ENCODE assay signal across 8 cellular contexts in the genomic region with DNA sequence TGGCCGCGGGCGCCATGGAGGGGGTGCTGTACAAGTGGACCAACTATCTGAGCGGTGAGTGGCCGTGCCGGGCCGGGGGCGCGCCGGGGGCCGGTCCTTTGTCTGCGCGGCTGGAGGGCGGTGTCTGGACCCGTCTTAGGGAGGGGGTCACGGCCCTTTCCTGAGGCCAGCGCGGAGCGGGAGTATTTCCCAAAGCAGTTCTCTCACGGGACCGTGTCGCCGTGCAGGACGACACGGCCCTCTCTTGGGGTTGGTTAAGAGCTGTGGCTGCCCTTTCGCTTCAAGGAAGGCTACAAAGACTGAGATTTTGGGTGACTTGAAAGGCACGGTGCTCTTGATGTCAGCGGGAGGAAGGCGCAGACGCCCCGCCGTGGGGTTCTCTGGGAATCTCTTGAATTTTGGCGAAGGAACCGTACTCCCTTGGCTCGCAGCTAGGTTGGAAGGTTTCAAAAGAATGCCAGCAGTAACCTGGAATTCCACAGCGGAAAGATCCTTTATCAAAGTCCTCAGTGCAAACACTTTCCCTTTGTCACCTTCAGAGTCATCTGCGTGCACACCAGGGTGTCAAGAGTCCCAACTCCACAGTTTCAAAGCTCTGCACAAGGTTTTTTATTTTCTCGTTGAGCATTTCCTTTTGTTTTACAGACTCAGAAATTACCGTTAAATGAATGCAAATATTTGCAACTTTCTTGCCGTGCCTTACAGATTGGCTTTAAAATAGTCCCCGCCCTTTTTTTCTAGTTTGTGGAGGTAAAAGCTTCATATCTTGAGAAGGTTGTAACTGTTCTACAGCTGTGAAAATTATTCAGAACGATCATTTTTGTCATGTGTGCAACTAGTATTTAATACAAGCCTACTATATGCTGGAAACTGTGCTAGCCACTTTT. TPM values are rescaled to one million over a fixed set of nuclear protein-coding genes. Genes with fewer than 3 reads are reported as not detected.
DNase-seq lines count a peak whose midpoint lies in the region; ATAC-seq and TF ChIP-seq lines count a peak whose summit lies in the region.

No MANE protein-coding gene starts in this region.

- peaks cover 47% of the 10 kb centered on the region for H3K79me2 ChIP-seq in HCT116 (ENCODE audit: insufficient read depth, low read length)
- H3K79me2 ChIP-seq in osteoblast (ENCODE audit: insufficient read depth, low read length) = peaks cover 61% of the 10 kb centered on the region

- H3K27me3 ChIP-seq in HCT116 (ENCODE audit: insufficient read depth, low read length) (no peaks in the 10 kb centered on the region), osteoblast (ENCODE audit: insufficient read depth, low read length) (no peaks in the 10 kb centered on the region)

- H2AFZ ChIP-seq in HCT116 (ENCODE audit: low read depth, low read length, poor library complexity, severe bottlenecking) (peak overlapping the region; percentile 20), osteoblast (ENCODE audit: low read length) (peak overlapping the region; percentile 91)

- TF ChIP-seq RAD21 in HCT116 (IDR thresholded peaks at IDR 0.05; ENCODE audit: low read depth) = no peak

- no TSS peak for BruUV-seq in HCT116 (replicated peaks; lab: Mats Ljungman, UMichigan)

- H3K9ac ChIP-seq in HCT116 (ENCODE audit: low read length) = peak overlapping the region; percentile 58

- RAD21 ChIA-PET in HCT116 (lab: Charles Lee; ENCODE audit: low non-redundant PET in 1 of 2, low total read pairs in 2 of 2, uncharacterized antibody in 2 of 2, unreplicated experiment in 2 of 2) = no interaction called here

- DNase-seq in stimulated activated CD4-positive, alpha-beta T cell treated with anti-CD3 and anti-CD28 coated beads, Interleukin-4, amount 100 ng/mL, for 24 hours = peak; percentile 23
- DNase-seq in stimulated activated CD4-positive, alpha-beta T cell treated with anti-CD3 and anti-CD28 coated beads, Interleukin-15, amount 100 ng/mL, for 24 hours = no peak
- peak; percentile 12 for DNase-seq in HCT116 (ENCODE audit: low read depth, low spot score)
- DNase-seq in LHCN-M2 (ENCODE audit: low read depth) = peak; percentile 48
- DNase-seq in activated T-helper 1 cell treated with Interleukin-2 at 50 U/mL for 16 hours (ENCODE audit: low read depth) = peak; percentile 5
- peak; percentile 36 for DNase-seq in glomerular visceral epithelial cell (ENCODE audit: extremely low spot score)
- DNase-seq in osteoblast (ENCODE audit: insufficient read length, low spot score, missing footprints) = peak; percentile 86
- DNase-seq in NCI-H2227 treated with DMSO at 0.1 percent for 48 hours (lab: John Stamatoyannopoulos, UW) = no peak

- H3K4me2 ChIP-seq in HCT116 (ENCODE audit: low read length) (peak overlapping the region; percentile 94), osteoblast (ENCODE audit: insufficient read depth, low read length) (peak overlapping the region; percentile 98)

- H3K4me3 ChIP-seq in HCT116 (replicated peaks in 1 of 2; ENCODE audit: low read depth in 1 of 2, low read length in 2 of 2) = peak overlapping the region; percentile 50 to 72
- peak overlapping the region; percentile 82 for H3K4me3 ChIP-seq in osteoblast (ENCODE audit: insufficient read depth, low read length)

- H4K20me1 ChIP-seq in HCT116 (ENCODE audit: insufficient read depth) = peaks cover 10% of the 10 kb centered on the region; the same call in 1 of the 2 replicates
- peaks cover 30% of the 10 kb centered on the region for H4K20me1 ChIP-seq in osteoblast (ENCODE audit: insufficient read depth, low read length)

- H3K4me1 ChIP-seq in HCT116 (ENCODE audit: control insufficient read depth in 1 of 2, insufficient read depth in 2 of 2, low read length in 2 of 2) = peaks cover 15 to 32% of the 10 kb centered on the region in 2 experiments
- H3K4me1 ChIP-seq in osteoblast (ENCODE audit: insufficient read depth, low read length) = peaks cover 42% of the 10 kb centered on the region

- intact Hi-C loops in HCT116 (cut with micrococcal nuclease) = no loop called here

- POLR2A ChIA-PET in HCT116 (lab: Charles Lee) = no interaction called here

- no peak for TF ChIP-seq CTCF in HCT116 (IDR thresholded peaks at IDR 0.05 in 2 of 3, conservative IDR thresholded peaks at IDR 0.05 in 1 of 3; ENCODE audit: borderline replicate concordance in 1 of 3, insufficient read depth in 1 of 3, low read depth in 2 of 3, low read length in 2 of 3)
- no peak for TF ChIP-seq CTCF in osteoblast (IDR thresholded peaks at IDR 0.05; ENCODE audit: extremely low read depth, low read depth, low read length)

- H3K36me3 ChIP-seq in HCT116 (ENCODE audit: control insufficient read depth in 1 of 2, insufficient read depth in 2 of 2, low read length in 2 of 2) (peaks cover 0 to 4% of the 10 kb centered on the region in 2 experiments; a peak in 1 of 4 replicates), osteoblast (ENCODE audit: insufficient read depth, low read length) (no peaks in the 10 kb centered on the region)

- TF ChIP-seq POLR2A in HCT116 (IDR thresholded peaks at IDR 0.05; ENCODE audit: borderline replicate concordance, extremely low read depth, insufficient read depth, insufficient read length) = no peak

- peak overlapping the region; percentile 66 for H3K27ac ChIP-seq in HCT116 (ENCODE audit: low read depth, low read length)
- H3K27ac ChIP-seq in osteoblast (ENCODE audit: low read depth, low read length) = peak overlapping the region; percentile 46

- H3K9me2 ChIP-seq in HCT116 (ENCODE audit: insufficient read depth) = no peaks in the 10 kb centered on the region

- CTCF ChIA-PET in HCT116 (lab: Charles Lee) = interaction anchor here (0.8 kb wide), 1 partner anchor 33 kb away, joined by 3 read pairs; no protein-coding TSS in a partner anchor

- no peaks in the 10 kb centered on the region for H3K9me3 ChIP-seq in HCT116 (ENCODE audit: control insufficient read depth in 1 of 2, insufficient read depth in 1 of 2, low read depth in 1 of 2, low read length in 2 of 2)
- H3K9me3 ChIP-seq in osteoblast (ENCODE audit: low read depth, low read length) = no peaks in the 10 kb centered on the region

- ATAC-seq in HCT116 = peak; percentile 35

TF ChIP-seq in HCT116, 20 proteins besides CTCF, POLR2A, EP300 and RAD21:
- TF ChIP-seq SIN3A (IDR thresholded peaks at IDR 0.05; ENCODE audit: low read depth) (0 out of 2 replicates have a peak, but pooled peaks have one; percentile 6), TCF7L2 (IDR thresholded peaks at IDR 0.05; ENCODE audit: borderline replicate concordance, extremely low read depth, insufficient read depth, insufficient read length) (peak; percentile 73), ZFX (IDR thresholded peaks at IDR 0.05) (peak; percentile 57)
- TF ChIP-seq, protein P1, sequence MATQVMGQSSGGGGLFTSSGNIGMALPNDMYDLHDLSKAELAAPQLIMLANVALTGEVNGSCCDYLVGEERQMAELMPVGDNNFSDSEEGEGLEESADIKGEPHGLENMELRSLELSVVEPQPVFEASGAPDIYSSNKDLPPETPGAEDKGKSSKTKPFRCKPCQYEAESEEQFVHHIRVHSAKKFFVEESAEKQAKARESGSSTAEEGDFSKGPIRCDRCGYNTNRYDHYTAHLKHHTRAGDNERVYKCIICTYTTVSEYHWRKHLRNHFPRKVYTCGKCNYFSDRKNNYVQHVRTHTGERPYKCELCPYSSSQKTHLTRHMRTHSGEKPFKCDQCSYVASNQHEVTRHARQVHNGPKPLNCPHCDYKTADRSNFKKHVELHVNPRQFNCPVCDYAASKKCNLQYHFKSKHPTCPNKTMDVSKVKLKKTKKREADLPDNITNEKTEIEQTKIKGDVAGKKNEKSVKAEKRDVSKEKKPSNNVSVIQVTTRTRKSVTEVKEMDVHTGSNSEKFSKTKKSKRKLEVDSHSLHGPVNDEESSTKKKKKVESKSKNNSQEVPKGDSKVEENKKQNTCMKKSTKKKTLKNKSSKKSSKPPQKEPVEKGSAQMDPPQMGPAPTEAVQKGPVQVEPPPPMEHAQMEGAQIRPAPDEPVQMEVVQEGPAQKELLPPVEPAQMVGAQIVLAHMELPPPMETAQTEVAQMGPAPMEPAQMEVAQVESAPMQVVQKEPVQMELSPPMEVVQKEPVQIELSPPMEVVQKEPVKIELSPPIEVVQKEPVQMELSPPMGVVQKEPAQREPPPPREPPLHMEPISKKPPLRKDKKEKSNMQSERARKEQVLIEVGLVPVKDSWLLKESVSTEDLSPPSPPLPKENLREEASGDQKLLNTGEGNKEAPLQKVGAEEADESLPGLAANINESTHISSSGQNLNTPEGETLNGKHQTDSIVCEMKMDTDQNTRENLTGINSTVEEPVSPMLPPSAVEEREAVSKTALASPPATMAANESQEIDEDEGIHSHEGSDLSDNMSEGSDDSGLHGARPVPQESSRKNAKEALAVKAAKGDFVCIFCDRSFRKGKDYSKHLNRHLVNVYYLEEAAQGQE (IDR thresholded peaks at IDR 0.05; ENCODE audit: low read depth) = no peak

RNA-seq across cellular contexts. Expression of gene PLEKHA8, which starts 0.8 kb away (rescaled TPM):
- total RNA-seq in HCT116 (2021; ENCODE audit: unreplicated experiment) = 13.6 TPM
- polyA plus RNA-seq in HCT116 (2012) = 4.1 and 5.7 TPM in 2 replicates
- total RNA-seq in LHCN-M2 (2014; rRNA removed) = 10.6 and 11.3 TPM in 2 replicates
- polyA plus RNA-seq in LHCN-M2 (2012) = 5.7 TPM
- 13.8 and 14.1 TPM in 2 replicates for total RNA-seq in osteoblast

RNA-seq across cellular contexts. Expression of gene FKBP14, which starts 2.5 kb away (rescaled TPM):
- total RNA-seq in HCT116 (2021; ENCODE audit: unreplicated experiment) (13.6 TPM), LHCN-M2 (2014; rRNA removed) (24.6 and 28.9 TPM in 2 replicates), osteoblast (40.9 and 44.2 TPM in 2 replicates)
- 3.4 and 4.3 TPM in 2 replicates for polyA plus RNA-seq in HCT116 (2012)
- 10.2 TPM for polyA plus RNA-seq in LHCN-M2 (2012)

RNA-seq across cellular contexts. Expression of gene SCRN1, which starts 39.4 kb away (rescaled TPM):
- total RNA-seq in HCT116 (2021; ENCODE audit: unreplicated experiment) (76.8 TPM), LHCN-M2 (2014; rRNA removed) (149 and 157 TPM in 2 replicates), osteoblast (45.6 and 50.1 TPM in 2 replicates)
- 46.6 and 49.8 TPM in 2 replicates for polyA plus RNA-seq in HCT116 (2012)
- 106 TPM for polyA plus RNA-seq in LHCN-M2 (2012)

Comparison
In these comparisons a context has a peak if more than half of its experiments do, and no peak if none do; other contexts are left out.
1. DNase-seq: peak in stimulated activated CD4-positive, alpha-beta T cell treated with anti-CD3 and anti-CD28 coated beads, Interleukin-4, amount 100 ng/mL, for 24 hours (single experiment), HCT116 (single experiment), LHCN-M2 (single experiment), activated T-helper 1 cell treated with Interleukin-2 at 50 U/mL for 16 hours (single experiment), glomerular visceral epithelial cell (single experiment) and osteoblast (single experiment); none in stimulated activated CD4-positive, alpha-beta T cell treated with anti-CD3 and anti-CD28 coated beads, Interleukin-15, amount 100 ng/mL, for 24 hours (single experiment) and NCI-H2227 treated with DMSO at 0.1 percent for 48 hours (single experiment).